ENCODE assay signal across 8 cellular contexts in genomic region chr13:21637296-21637695, GRCh38. TPM values are rescaled to one million over a fixed set of nuclear protein-coding genes. Genes with fewer than 3 reads are reported as not detected.
A peak's percentile ranks its signal among the peaks of the same experiment; 100 is the strongest.
DNase-seq lines count a peak whose midpoint lies in the region; FAIRE-seq and TF ChIP-seq lines count a peak whose summit lies in the region.

No MANE protein-coding gene starts in this region.

- DNase-seq in EL (peak; percentile 53), NCI-H1092 treated with DMSO at 0.1 percent for 48 hours (lab: John Stamatoyannopoulos, UW) (peak; percentile 62), UCSD-AML1 (lab: John Stamatoyannopoulos, UW; ENCODE audit: unreplicated experiment) (peak; percentile 70), head of caudate nucleus (peak in 40 of 42 donors; percentile 8 to 81 (median 50)), G401 (ENCODE audit: low spot score) (no peak), D721Med (ENCODE audit: insufficient read length, low spot score) (no peak), cerebellum (ENCODE audit: low spot score) (no peak), islet precursor cell (no peak)

- in situ Hi-C loops in G401 (cut with HindIII; ENCODE audit: low sequenced_read_pairs) = no loop called here

- intact Hi-C loops in head of caudate nucleus (cut with DNase I) = loop anchor here (10.0 kb wide), 1 partner anchor 648 kb away; no protein-coding TSS in a partner anchor

- FAIRE-seq in D721Med (lab: Jason Lieb, UNC) = no peak

- no peak for TF ChIP-seq CTCF in D721Med (IDR thresholded peaks at IDR 0.05; ENCODE audit: insufficient read depth, missing control alignments)

RNA-seq across cellular contexts. Expression of gene MICU2, which starts 33.3 kb away (rescaled TPM):
- total RNA-seq in G401 (2014; rRNA removed; shearing (Covaris generic)) = 75.6 and 97.0 TPM in 2 replicates
- total RNA-seq in cerebellum = 67.5 TPM

RNA-seq across cellular contexts. Expression of gene FGF9, which starts 33.6 kb away (rescaled TPM):
- total RNA-seq in G401 (2014; rRNA removed; shearing (Covaris generic)) = not detected in 2 replicates
- total RNA-seq in cerebellum = 21.1 TPM

Comparison
In these comparisons a context has a peak if more than half of its experiments do, and no peak if none do; other contexts are left out.
1. DNase-seq: peak in EL (single experiment), NCI-H1092 treated with DMSO at 0.1 percent for 48 hours (single experiment), UCSD-AML1 (single experiment) and head of caudate nucleus (40 of 42); none in G401 (single experiment), D721Med (single experiment), cerebellum (single experiment) and islet precursor cell (single experiment).
2. RNA of gene FGF9, which starts 33.6 kb away (total RNA-seq): 21.1 TPM in cerebellum (single experiment); not detected in G401; every median in the first group is over 10 times any median in the second.